39 cellular contexts compared by ENCODE assay signal in the genomic region with DNA sequence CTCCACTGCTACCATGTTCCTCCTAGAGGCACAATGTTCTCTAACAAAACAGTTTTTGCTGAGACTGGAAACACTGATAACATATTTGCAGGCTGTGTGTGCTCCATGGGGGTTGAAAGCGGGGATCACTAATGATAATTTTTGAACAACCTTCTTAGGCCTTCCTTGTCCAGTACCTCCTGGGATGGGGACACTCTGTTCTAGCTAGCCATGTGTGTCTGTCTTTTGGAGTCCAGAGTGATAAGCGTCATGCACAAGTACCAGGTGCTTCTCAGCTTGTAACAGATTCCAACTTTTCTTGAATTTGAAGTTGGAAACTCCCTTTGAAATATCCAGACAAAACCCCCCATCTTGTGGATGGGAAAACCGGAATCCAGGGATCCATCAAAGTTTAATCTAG. TPM values are rescaled to one million over a fixed set of nuclear protein-coding genes. Genes with fewer than 3 reads are reported as not detected.
"Had no signal": no experiment of that assay in that cellular context is flagged by ENCODE, and none has a peak within 500 bp of the region (broad histone marks: within the 10 kb centered on the region; RNA-seq: fewer than 3 reads in every experiment).

No MANE protein-coding gene starts in this region.

- DNase-seq: Karpas-422, Kasumi-1, MG63, MM.1S, MV-4-11, NCI-H1048, NCI-H1092, NCI-H1092 treated with DMSO at 0.1 percent for 48 hours, NCI-H1105, NCI-H1105 treated with DMSO at 0.1 percent for 48 hours, NCI-H1417, NCI-H1417 treated with DMSO at 0.1 percent for 48 hours, NCI-H1436, NCI-H1436 treated with DMSO at 0.1 percent for 48 hours, NCI-H146, NCI-H1694, NCI-H1694 treated with DMSO at 0.1 percent for 48 hours, NCI-H187, NCI-H187 treated with DMSO at 0.1 percent for 48 hours, NCI-H1930, NCI-H2029, NCI-H2029 treated with DMSO at 0.1 percent for 48 hours, NCI-H2081, NCI-H2081 treated with DMSO at 0.1 percent for 48 hours, NCI-H2107, NCI-H2171, NCI-H2171 treated with DMSO at 0.1 percent for 48 hours, NCI-H2227 treated with DMSO at 0.1 percent for 48 hours, NCI-H226, NCI-H345, NCI-H446, NCI-H446 treated with DMSO at 0.1 percent for 48 hours, NCI-H510A, NCI-H510A treated with DMSO at 0.1 percent for 48 hours had no signal

- H3K27ac ChIP-seq: KMS-11 had no signal

- H3K4me3 ChIP-seq: MG63 had no signal

- H3K9me3 ChIP-seq: MG63 had no signal

- H3K36me3 ChIP-seq: MG63 had no signal

RNA-seq across cellular contexts. Expression of gene PI3, which starts 15.2 kb away (rescaled TPM):
- total RNA-seq: LHCN-M2, M059J, NCI-H460 had no signal

RNA-seq across cellular contexts. Expression of gene SEMG1, which starts 17.0 kb away (rescaled TPM):
- total RNA-seq: LHCN-M2, M059J, MCF 10A, NCI-H460 had no signal

RNA-seq across cellular contexts. Expression of gene SEMG2, which starts 31.3 kb away (rescaled TPM):
- total RNA-seq: LHCN-M2, M059J, MCF 10A, NCI-H460 had no signal
